ENCODE assay signal across 10 cellular contexts in the genomic region with DNA sequence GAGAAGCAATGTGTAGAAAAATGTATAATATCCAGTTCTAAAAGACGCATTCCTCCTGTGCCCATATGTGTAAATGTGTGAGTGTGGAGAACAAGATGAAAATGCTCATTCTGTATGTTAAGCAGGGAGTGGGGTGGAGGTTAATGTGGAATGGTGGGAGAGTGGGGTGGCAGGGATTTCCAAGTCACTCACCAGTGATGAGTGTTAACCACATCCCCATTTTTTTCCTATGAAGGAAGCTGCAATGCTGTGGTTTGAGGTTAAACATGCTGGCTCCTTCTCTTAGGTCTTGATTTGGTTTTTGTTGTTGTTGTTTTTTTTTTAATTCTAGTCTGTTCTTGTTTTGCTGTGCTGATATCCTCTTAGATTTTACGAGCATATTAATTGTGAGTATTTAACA.
A peak's percentile ranks its signal among the peaks of the same experiment; 100 is the strongest.
DNase-seq lines count a peak whose midpoint lies in the region; ATAC-seq, FAIRE-seq and TF ChIP-seq lines count a peak whose summit lies in the region.
"Had no signal": no experiment of that assay in that cellular context is flagged by ENCODE, and none has a peak within 500 bp of the region (broad histone marks: within the 10 kb centered on the region; RNA-seq: fewer than 3 reads in every experiment).

No MANE protein-coding gene starts in this region.

- DNase-seq in NOMO-1 (lab: John Stamatoyannopoulos, UW; ENCODE audit: unreplicated experiment in 2 of 2) (peak; percentile 44 to 67), NOMO-1 treated with dmso at 0.1 percent for 144 hours (lab: John Stamatoyannopoulos, UW; ENCODE audit: unreplicated experiment) (no peak), SW480 (ENCODE audit: low spot score) (peak; percentile 66), fibroblast of pulmonary artery (ENCODE audit: low read depth) (peak; percentile 61), urothelium cell line (ENCODE audit: low spot score) (peak; percentile 57), DMS53 (lab: John Stamatoyannopoulos, UW) (no peak)
- DNase-seq: T-cell had no signal

- ATAC-seq in HG02678 (IDR thresholded peaks at IDR 0.05; ENCODE audit: unreplicated experiment) (no peak), HG03565 (IDR thresholded peaks at IDR 0.05; ENCODE audit: unreplicated experiment) (no peak)
- ATAC-seq: T-cell had no signal

- no peak overlapping the region for H3K4me3 ChIP-seq in fibroblast of pulmonary artery (replicated peaks; ENCODE audit: low read depth, low read length)

- TF ChIP-seq CTCF in fibroblast of pulmonary artery (IDR thresholded peaks at IDR 0.05; ENCODE audit: low read length, missing control alignments), result no peak

- no peak for FAIRE-seq in urothelium cell line (lab: Jason Lieb, UNC)
- FAIRE-seq: A204.1 had no signal

Comparison
In these comparisons a context has a peak if more than half of its experiments do, and no peak if none do; other contexts are left out.
1. DNase-seq: peak in NOMO-1 (2 of 2), SW480 (single experiment), fibroblast of pulmonary artery (single experiment) and urothelium cell line (single experiment); none in NOMO-1 treated with dmso at 0.1 percent for 144 hours (single experiment) and DMS53 (single experiment).